In genomic region chr2:160367139-160367538, GRCh38 we compare ENCODE assay signal across 8 cellular contexts.
DNase-seq lines count a peak whose midpoint lies in the region; ATAC-seq, FAIRE-seq and TF ChIP-seq lines count a peak whose summit lies in the region.
"Not testable (repeated sequence)": the region's sequence is repeated elsewhere in the genome, so short reads cannot be mapped to it uniquely, and the experiment has no call there.

No MANE protein-coding gene starts in this region.

- CTCF ChIA-PET in A549 (lab: Yijun Ruan, JAX): interaction anchor here (1.1 to 2.5 kb wide), 2 partner anchors 10 to 13 kb away, joined by 3 to 8 read pairs; no protein-coding TSS in a partner anchor
- CTCF ChIA-PET in HCT116 (lab: Charles Lee): not testable (repeated sequence)

- H3K4me1 ChIP-seq in A549 (peaks cover 99% of the 10 kb centered on the region), RWPE2 (ENCODE audit: insufficient read depth, poor library complexity, severe bottlenecking) (peaks cover 31% of the 10 kb centered on the region), fibroblast of lung (ENCODE audit: control insufficient read depth, extremely low read depth, insufficient read depth, low read length) (peaks cover 30% of the 10 kb centered on the region), osteoblast (ENCODE audit: insufficient read depth, low read length) (peaks cover 65% of the 10 kb centered on the region), spleen (peaks cover 30 to 100% (median 88%) of the 10 kb centered on the region in 6 donors)
- not testable (repeated sequence) for H3K4me1 ChIP-seq in HCT116 (ENCODE audit: control insufficient read depth in 1 of 2, insufficient read depth in 2 of 2, low read length in 2 of 2)

- not testable (repeated sequence) for H2AFZ ChIP-seq in HCT116 (ENCODE audit: low read depth, low read length, poor library complexity, severe bottlenecking); fibroblast of lung (ENCODE audit: low read length); osteoblast (ENCODE audit: low read length)

- not testable (repeated sequence) for H3K36me3 ChIP-seq in HCT116 (ENCODE audit: control insufficient read depth in 1 of 2, insufficient read depth in 2 of 2, low read length in 2 of 2); brain microvascular endothelial cell (replicated peaks); fibroblast of lung (ENCODE audit: control insufficient read depth, insufficient read depth, low read length)
- H3K36me3 ChIP-seq in RWPE2 (ENCODE audit: low read depth): peaks cover 14% of the 10 kb centered on the region; the same call in 1 of the 2 replicates
- peaks cover 18% of the 10 kb centered on the region for H3K36me3 ChIP-seq in osteoblast (ENCODE audit: insufficient read depth, low read length)
- peaks cover 0 to 45% (median 9%) of the 10 kb centered on the region in 6 donors for H3K36me3 ChIP-seq in spleen

- TF ChIP-seq EP300 in A549 (IDR thresholded peaks at IDR 0.05): not testable (repeated sequence)

- H3K4me2 ChIP-seq in A549 (peak overlapping the region; percentile 64), fibroblast of lung (ENCODE audit: extremely low read depth, insufficient read depth, low read length) (peak overlapping the region; percentile 36), osteoblast (ENCODE audit: insufficient read depth, low read length) (peak overlapping the region; percentile 74)
- not testable (repeated sequence) for H3K4me2 ChIP-seq in HCT116 (ENCODE audit: low read length)

- H3K27ac Mint-ChIP-seq in immature natural killer cell: peak overlapping the region in 5 of 6 donors; percentile 17 to 49 (median 34)

- not testable (repeated sequence) for H3K9me3 Mint-ChIP-seq in immature natural killer cell

- TF ChIP-seq CTCF in A549 (IDR thresholded peaks at IDR 0.05); HCT116 (IDR thresholded peaks at IDR 0.05 in 2 of 3, conservative IDR thresholded peaks at IDR 0.05 in 1 of 3; ENCODE audit: borderline replicate concordance in 1 of 3, insufficient read depth in 1 of 3, low read depth in 2 of 3, low read length in 2 of 3); RWPE2 (IDR thresholded peaks at IDR 0.05; ENCODE audit: poor library complexity, severe bottlenecking); brain microvascular endothelial cell (IDR thresholded peaks at IDR 0.05; ENCODE audit: low read depth, low read length, missing control alignments); fibroblast of lung (conservative IDR thresholded peaks at IDR 0.05 in 1 of 2, IDR thresholded peaks at IDR 0.05 in 1 of 2; ENCODE audit: low read depth in 1 of 2, low read length in 2 of 2); osteoblast (IDR thresholded peaks at IDR 0.05; ENCODE audit: extremely low read depth, low read depth, low read length); spleen (IDR thresholded peaks at IDR 0.05 in 8 of 11, conservative IDR thresholded peaks at IDR 0.05 in 3 of 11): not testable (repeated sequence)

- not testable (repeated sequence) for H3K9me3 ChIP-seq in A549; HCT116 (ENCODE audit: control insufficient read depth in 1 of 2, insufficient read depth in 1 of 2, low read depth in 1 of 2, low read length in 2 of 2); RWPE2 (ENCODE audit: severe bottlenecking); fibroblast of lung (ENCODE audit: control insufficient read depth, insufficient read depth, low read depth, low read length); osteoblast (ENCODE audit: low read depth, low read length); spleen

- not testable (repeated sequence) for H3K4me3 ChIP-seq in A549; HCT116 (replicated peaks in 1 of 2; ENCODE audit: low read depth in 1 of 2, low read length in 2 of 2); RWPE2 (ENCODE audit: severe bottlenecking); fibroblast of lung (replicated peaks in 1 of 4; ENCODE audit: control extremely low read depth in 1 of 4, insufficient read depth in 1 of 4, low read depth in 3 of 4, low read length in 4 of 4); osteoblast (ENCODE audit: insufficient read depth, low read length); spleen
- H3K4me3 ChIP-seq in brain microvascular endothelial cell (ENCODE audit: low read depth, low read length): peak overlapping the region; percentile 4

- not testable (repeated sequence) for TF ChIP-seq POLR2A in A549 (IDR thresholded peaks at IDR 0.05; ENCODE audit: low read length); HCT116 (IDR thresholded peaks at IDR 0.05; ENCODE audit: borderline replicate concordance, extremely low read depth, insufficient read depth, insufficient read length); spleen (IDR thresholded peaks at IDR 0.05)

- H3K27ac ChIP-seq in A549: peak overlapping the region; percentile 33 to 64; a peak in 3 of 6 replicates
- H3K27ac ChIP-seq in HCT116 (ENCODE audit: low read depth, low read length); fibroblast of lung (ENCODE audit: insufficient read depth, low read length): not testable (repeated sequence)
- peak overlapping the region; percentile 47 for H3K27ac ChIP-seq in RWPE2 (ENCODE audit: poor library complexity, severe bottlenecking)
- H3K27ac ChIP-seq in brain microvascular endothelial cell: peak overlapping the region; percentile 87
- H3K27ac ChIP-seq in osteoblast (ENCODE audit: low read depth, low read length): peak overlapping the region; percentile 92
- peak overlapping the region in 6 of 8 donors; percentile 0 to 84 (median 74) for H3K27ac ChIP-seq in spleen

- not testable (repeated sequence) for H3K27me3 ChIP-seq in HCT116 (ENCODE audit: insufficient read depth, low read length); RWPE2 (ENCODE audit: insufficient read depth, poor library complexity, severe bottlenecking); brain microvascular endothelial cell (replicated peaks); fibroblast of lung (ENCODE audit: control insufficient read depth, insufficient read depth, low read length); osteoblast (ENCODE audit: insufficient read depth, low read length); spleen (replicated peaks in 1 of 7)

- FAIRE-seq in A549 (lab: Jason Lieb, UNC): not testable (repeated sequence)

- peaks cover 92 to 100% of the 10 kb centered on the region in 2 donors for H3K4me1 Mint-ChIP-seq in immature natural killer cell

- BruUV-seq in HCT116 (replicated peaks; lab: Mats Ljungman, UMichigan): not testable (repeated sequence)

- POLR2A ChIA-PET in A549 (lab: Yijun Ruan, JAX): interaction anchor here (1.0 kb wide), 1 partner anchor 15 kb away, joined by 5 read pairs; no protein-coding TSS in a partner anchor
- POLR2A ChIA-PET in HCT116 (lab: Charles Lee): not testable (repeated sequence)

- not testable (repeated sequence) for H4K20me1 ChIP-seq in HCT116 (ENCODE audit: insufficient read depth); fibroblast of lung (ENCODE audit: control insufficient read depth, extremely low read depth, insufficient read depth, low read length); osteoblast (ENCODE audit: insufficient read depth, low read length)

- ATAC-seq in A549 (peak; percentile 36 to 80; a peak in 4 of 6 replicates), HCT116 (peak; percentile 50; the same call in 1 of the 2 replicates)
- not testable (repeated sequence) for ATAC-seq in RWPE2 (ENCODE audit: low read depth)

- peaks cover 4 to 14% (median 13%) of the 10 kb centered on the region in 3 donors for H3K36me3 Mint-ChIP-seq in immature natural killer cell

- not testable (repeated sequence) for DNase-seq in A549 (ENCODE audit: low read depth in 1 of 2, low spot score in 1 of 2); HCT116 (ENCODE audit: low read depth, low spot score); RWPE2 (ENCODE audit: low spot score); brain microvascular endothelial cell; fibroblast of lung (ENCODE audit: low read depth in 2 of 2); immature natural killer cell; osteoblast (ENCODE audit: insufficient read length, low spot score, missing footprints); spleen

- intact Hi-C loops in HCT116 (cut with micrococcal nuclease); spleen (cut with DNase I; ENCODE audit: low total_unique reads): not testable (repeated sequence)

- in situ Hi-C loops in brain microvascular endothelial cell (cut with HindIII; ENCODE audit: low pct_ligation_motif_present, low sequenced_read_pairs): not testable (repeated sequence)

- H3K9me2 ChIP-seq in HCT116 (ENCODE audit: insufficient read depth): not testable (repeated sequence)

- H3K79me2 ChIP-seq in HCT116 (ENCODE audit: insufficient read depth, low read length): not testable (repeated sequence)
- H3K79me2 ChIP-seq in fibroblast of lung (ENCODE audit: control insufficient read depth, insufficient read depth, low read length) (peaks cover 91% of the 10 kb centered on the region), osteoblast (ENCODE audit: insufficient read depth, low read length) (peaks cover 95% of the 10 kb centered on the region)

- 87% methylated on average over 4 of the region's 4 CpGs for WGBS in A549 (ENCODE audit: missing lambda C conversion rate)
- 73 to 93% (median 86%) methylated on average over 4 of the region's 4 CpGs for WGBS in spleen, 5 donors

- RAD21 ChIA-PET in HCT116 (lab: Charles Lee; ENCODE audit: low non-redundant PET in 1 of 2, low total read pairs in 2 of 2, uncharacterized antibody in 2 of 2, unreplicated experiment in 2 of 2): not testable (repeated sequence)

- H3K4me3 Mint-ChIP-seq in immature natural killer cell: peak overlapping the region in 1 of 5 donors; percentile 11

- not testable (repeated sequence) for TF ChIP-seq RAD21 in A549 (conservative IDR thresholded peaks at IDR 0.05 in 1 of 2, IDR thresholded peaks at IDR 0.05 in 1 of 2); HCT116 (IDR thresholded peaks at IDR 0.05; ENCODE audit: low read depth)

- H3K9ac ChIP-seq in HCT116 (ENCODE audit: low read length); fibroblast of lung (ENCODE audit: insufficient read depth, low read length): not testable (repeated sequence)

- not testable (repeated sequence) for H3K27me3 Mint-ChIP-seq in immature natural killer cell (ENCODE audit: low read depth in 3 of 3)
